In the genomic region with DNA sequence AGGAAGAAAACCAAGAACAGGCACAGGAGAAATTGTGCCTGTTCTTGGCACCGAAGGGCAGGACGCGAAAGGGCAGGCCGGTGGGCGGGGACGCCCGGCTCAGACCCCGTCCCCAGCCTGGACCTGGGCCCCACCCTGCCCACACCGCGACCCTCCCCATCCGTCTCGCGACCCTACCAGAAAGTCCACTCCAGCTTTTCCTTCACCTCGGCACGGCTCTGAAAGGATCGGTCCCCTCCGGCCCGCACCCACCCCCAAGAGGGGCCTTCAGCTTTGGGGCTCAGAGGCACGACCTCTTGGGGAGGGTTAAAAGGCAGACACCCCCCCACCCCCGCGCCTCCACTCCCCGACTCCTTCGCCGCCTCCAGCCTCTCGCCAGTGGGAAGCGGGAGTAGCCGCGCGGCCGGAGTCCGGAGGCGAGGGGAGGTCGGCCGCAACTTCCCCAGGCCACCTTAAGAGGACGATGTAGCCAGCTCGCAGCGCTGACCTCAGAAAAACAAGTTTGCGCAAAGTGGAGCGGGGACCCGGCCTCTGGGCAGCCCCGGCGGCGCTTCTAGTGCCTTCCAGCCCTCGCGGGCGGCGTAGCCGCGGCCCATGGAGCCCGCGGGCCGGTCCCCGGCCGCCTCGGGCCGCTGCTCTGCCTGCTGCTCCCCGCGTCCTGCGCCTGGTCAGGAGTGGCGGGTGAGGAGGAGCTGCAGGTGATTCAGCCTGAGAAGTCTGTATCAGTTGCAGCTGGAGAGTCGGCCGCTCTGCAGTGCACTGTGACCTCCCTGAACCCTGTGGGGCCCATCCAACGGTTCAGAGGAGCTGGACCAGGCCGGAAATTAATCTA, we compare ENCODE assay signal across 11 cellular contexts. TPM values are rescaled to one million over a fixed set of nuclear protein-coding genes. Genes with fewer than 3 reads are reported as not detected.
DNase-seq lines count a peak whose midpoint lies in the region; ATAC-seq and TF ChIP-seq lines count a peak whose summit lies in the region.
"Had no signal": no experiment of that assay in that cellular context is flagged by ENCODE, and none has a peak within 500 bp of the region (broad histone marks: within the 10 kb centered on the region; RNA-seq: fewer than 3 reads in every experiment).

No MANE protein-coding gene starts in this region.

- TF ChIP-seq EP300 in SK-N-SH (IDR thresholded peaks at IDR 0.05; ENCODE audit: borderline replicate concordance in 1 of 2, low read depth in 1 of 2, low read length in 1 of 2) = no peak

- no peak overlapping the region for H2BK12ac ChIP-seq in neuronal stem cell (ENCODE audit: low read length)

- H3F3A ChIP-seq in SK-N-SH (replicated peaks; ENCODE audit: insufficient read depth) = no peaks in the 10 kb centered on the region

- intact Hi-C loops in left cardiac atrium (cut with DNase I) = no loop called here

- H3K23ac ChIP-seq in neuronal stem cell (ENCODE audit: low read depth, low read length, poor library complexity) = peak overlapping the region; percentile 65

- H3K4me3 ChIP-seq in AG04449 (ENCODE audit: low read depth, low read length) (0 out of 2 replicates have a peak overlapping the region, but pooled peaks have one; percentile 1), neuronal stem cell (ENCODE audit: low read length in 2 of 2) (peak overlapping the region; percentile 50 to 74), SK-N-SH (ENCODE audit: low read depth in 2 of 2, low read length in 1 of 2) (no peak overlapping the region)

- TF ChIP-seq CTCF in AG04449 (IDR thresholded peaks at IDR 0.05; ENCODE audit: insufficient read depth, low read length, missing control alignments) (no peak), WTC11 (IDR thresholded peaks at IDR 0.05) (no peak), SK-N-SH (IDR thresholded peaks at IDR 0.05) (no peak)

- H3K79me1 ChIP-seq in neuronal stem cell (ENCODE audit: low read depth, low read length) = peaks cover 2% of the 10 kb centered on the region

- H4K91ac ChIP-seq in neuronal stem cell (ENCODE audit: low read depth, low read length, poor library complexity) = no peak overlapping the region

- no peaks in the 10 kb centered on the region for H3K36me3 Mint-ChIP-seq in WTC11
- H3K36me3 Mint-ChIP-seq: memory B cell had no signal

- H3K36me3 ChIP-seq in neuronal stem cell (replicated peaks in 1 of 2; ENCODE audit: control insufficient read depth in 2 of 2, insufficient read depth in 2 of 2, low read length in 2 of 2) = no peaks in the 10 kb centered on the region
- no peaks in the 10 kb centered on the region for H3K36me3 ChIP-seq in SK-N-SH (replicated peaks in 1 of 2; ENCODE audit: control insufficient read depth in 1 of 2, insufficient read depth in 2 of 2, low read length in 1 of 2)

- H3K18ac ChIP-seq in neuronal stem cell (ENCODE audit: low read length) = peak overlapping the region; percentile 89

- POLR2A ChIA-PET in AG04449 (lab: Yijun Ruan, JAX) = no interaction called here
- POLR2A ChIA-PET in WTC11 (lab: Charles Lee) = no interaction called here
- POLR2A ChIA-PET in SK-N-SH (lab: Yijun Ruan, JAX) = no interaction called here

- ATAC-seq in WTC11 = peak; percentile 78
- peak; percentile 63 to 74 for ATAC-seq in left cardiac atrium

- H3K9me3 ChIP-seq in neuronal stem cell (replicated peaks in 1 of 2; ENCODE audit: control insufficient read depth in 2 of 2, insufficient read depth in 1 of 2, low read depth in 1 of 2, low read length in 2 of 2) (peaks cover 2 to 11% of the 10 kb centered on the region in 2 donors), SK-N-SH (no peaks in the 10 kb centered on the region)

- no peak overlapping the region for H2BK5ac ChIP-seq in neuronal stem cell (ENCODE audit: low read length)

- peak overlapping the region; percentile 93 for H2AK5ac ChIP-seq in neuronal stem cell (ENCODE audit: low read depth, low read length)

- CTCF ChIA-PET in AG04449 (lab: Yijun Ruan, JAX) = interaction anchor here (1.2 to 2.7 kb wide), 2 partner anchors 32 to 57 kb away, joined by 3 to 9 read pairs; no protein-coding TSS in a partner anchor
- CTCF ChIA-PET in WTC11 (lab: Charles Lee) = interaction anchor here (0.6 to 2.3 kb wide), 16 partner anchors 8 to 1150 kb away, joined by 3 to 9 read pairs (median 5); partner anchors contain the start of genes GAL3ST1 and RNF215
- CTCF ChIA-PET in SK-N-SH (lab: Yijun Ruan, JAX) = interaction anchor here (1.7 kb wide), 1 partner anchor 97 kb away, joined by 4 read pairs; no protein-coding TSS in a partner anchor

- no peak overlapping the region for H2BK120ac ChIP-seq in neuronal stem cell (ENCODE audit: low read depth, low read length)

- no peak for DNase-seq in AG04449 (ENCODE audit: low read depth, low spot score)
- DNase-seq in WTC11 (ENCODE audit: low spot score) = peak; percentile 71
- DNase-seq in left cardiac atrium = no peak
- peak; percentile 24 for DNase-seq in neuronal stem cell (ENCODE audit: low spot score)
- no peak for DNase-seq in middle frontal gyrus (ENCODE audit: extremely low spot score, low spot score)
- no peak for DNase-seq in SK-N-SH
- DNase-seq in KBM-7 = no peak
- DNase-seq in foreskin melanocyte = no peak
- DNase-seq: NCI-H2227 treated with DMSO at 0.1 percent for 48 hours had no signal

- H4K20me1 ChIP-seq in SK-N-SH (ENCODE audit: insufficient read depth) = no peaks in the 10 kb centered on the region

- H3K4me1 ChIP-seq in neuronal stem cell (ENCODE audit: control insufficient read depth in 2 of 2, insufficient read depth in 1 of 2, low read depth in 1 of 2, low read length in 2 of 2) = peaks cover 6 to 7% of the 10 kb centered on the region in 2 donors
- peaks cover 0 to 7% of the 10 kb centered on the region in 2 experiments; a peak in 1 of 4 replicates for H3K4me1 ChIP-seq in SK-N-SH (ENCODE audit: control insufficient read depth in 1 of 2, insufficient read depth in 2 of 2, low read depth in 1 of 2, low read length in 1 of 2)

- H3K27me3 Mint-ChIP-seq in WTC11 (ENCODE audit: low read depth) = peaks cover 24% of the 10 kb centered on the region

- no peaks in the 10 kb centered on the region for H3K79me2 ChIP-seq in SK-N-SH (ENCODE audit: insufficient read depth)

- no peak for TF ChIP-seq RAD21 in SK-N-SH (IDR thresholded peaks at IDR 0.05; ENCODE audit: low read length)

- no peak overlapping the region for H2BK15ac ChIP-seq in neuronal stem cell (ENCODE audit: low read length)

- H2AFZ ChIP-seq in neuronal stem cell (ENCODE audit: low read length) (peak overlapping the region; percentile 78), SK-N-SH (ENCODE audit: low read depth) (no peak overlapping the region)

- H3K27me3 ChIP-seq in neuronal stem cell (ENCODE audit: control insufficient read depth in 3 of 3, insufficient read depth in 3 of 3, low read depth in 1 of 3, low read length in 3 of 3) (peaks cover 0 to 2% (median 0%) of the 10 kb centered on the region in 3 experiments), SK-N-SH (ENCODE audit: insufficient read depth) (no peaks in the 10 kb centered on the region)

- no peak overlapping the region for H3K27ac Mint-ChIP-seq in WTC11
- H3K27ac Mint-ChIP-seq: memory B cell had no signal

- H3K9ac ChIP-seq in neuronal stem cell (ENCODE audit: low read depth, low read length, poor library complexity) (peak overlapping the region; percentile 81), SK-N-SH (no peak overlapping the region)

- no peak overlapping the region for H4K8ac ChIP-seq in neuronal stem cell (ENCODE audit: low read depth, low read length)

- H3K4me3 Mint-ChIP-seq in WTC11 = peak overlapping the region; percentile 72
- H3K4me3 Mint-ChIP-seq: memory B cell had no signal

- H3K14ac ChIP-seq in neuronal stem cell (ENCODE audit: low read length) = no peak overlapping the region

- H3K27ac ChIP-seq in neuronal stem cell (replicated peaks; ENCODE audit: low read length) = no peak overlapping the region
- no peak overlapping the region for H3K27ac ChIP-seq in SK-N-SH (ENCODE audit: low read depth in 2 of 2, low read length in 1 of 2)
- H3K27ac ChIP-seq: C4-2B had no signal

- H3K9me2 ChIP-seq in SK-N-SH = no peaks in the 10 kb centered on the region

- no CpG with 5 or more reads among the region's 64 CpGs for WGBS in neuronal stem cell (ENCODE audit: extremely low coverage in 2 of 2, insufficient read length in 2 of 2, insufficient replicate concordance in 1 of 2), 2 donors
- 89% methylated on average over 45 of the region's 64 CpGs for WGBS in SK-N-SH (ENCODE audit: low lambda C conversion rate)

- no peak overlapping the region for H3K4ac ChIP-seq in neuronal stem cell (ENCODE audit: low read length)

- H3K4me2 ChIP-seq in neuronal stem cell (ENCODE audit: insufficient read depth, low read length, poor library complexity, severe bottlenecking) = peak overlapping the region; percentile 69
- no peak overlapping the region for H3K4me2 ChIP-seq in SK-N-SH

- H3K4me1 Mint-ChIP-seq in WTC11 = peaks cover 15% of the 10 kb centered on the region
- H3K4me1 Mint-ChIP-seq: memory B cell had no signal

- H3K9me3 Mint-ChIP-seq in WTC11 = no peaks in the 10 kb centered on the region
- H3K9me3 Mint-ChIP-seq: memory B cell had no signal

- in situ Hi-C loops in KBM-7 (cut with MboI; ENCODE audit: low pct_unique_long_range_greater_than_20kb, low sequenced_read_pairs) = no loop called here

RNA-seq across cellular contexts. Expression of gene SEC14L6, which starts 4.3 kb away (rescaled TPM):
- total RNA-seq in WTC11 (2021) (1.6 to 2.0 TPM (median 1.7 TPM) in 3 replicates), left cardiac atrium (under 1 TPM; 0.08 to 0.56 TPM)
- 1.6 TPM for polyA plus RNA-seq in neuronal stem cell (2013, experiment 1 of 2)
- polyA plus RNA-seq in neuronal stem cell (2013, experiment 2 of 2) = 1.8 TPM
- polyA plus RNA-seq in SK-N-SH (2012; rRNA removed) = not detected in 2 replicates
- not detected in 2 replicates for polyA plus RNA-seq in SK-N-SH (2012; cell fraction: cytosol; rRNA removed)
- polyA plus RNA-seq in SK-N-SH (2012; cell fraction: nucleus; rRNA removed) = not detected in 2 replicates

RNA-seq across cellular contexts. Expression of gene GAL3ST1, which starts 32.3 kb away (rescaled TPM):
- total RNA-seq in WTC11 (2021) = 11.0 to 11.6 TPM (median 11.2 TPM) in 3 replicates
- total RNA-seq in left cardiac atrium = under 1 TPM; 0.29 to 0.39 TPM
- 13.1 TPM for polyA plus RNA-seq in neuronal stem cell (2013, experiment 1 of 2)
- polyA plus RNA-seq in neuronal stem cell (2013, experiment 2 of 2) = 11.8 TPM
- 0.08 TPM in 1 of 2 replicates, not detected in the other for polyA plus RNA-seq in SK-N-SH (2012; rRNA removed)
- polyA plus RNA-seq in SK-N-SH (2012; cell fraction: cytosol; rRNA removed) = 0.01 TPM in 1 of 2 replicates, not detected in the other
- polyA plus RNA-seq in SK-N-SH (2012; cell fraction: nucleus; rRNA removed) = 0.29 and 0.31 TPM in 2 replicates

RNA-seq across cellular contexts. Expression of gene SEC14L4, which starts 36.7 kb away (rescaled TPM):
- 1.9 to 2.9 TPM (median 2.8 TPM) in 3 replicates for total RNA-seq in WTC11 (2021)
- total RNA-seq in left cardiac atrium = not detected
- polyA plus RNA-seq in neuronal stem cell (2013, experiment 1 of 2) = 0.46 TPM
- polyA plus RNA-seq in neuronal stem cell (2013, experiment 2 of 2) = 0.25 TPM
- polyA plus RNA-seq in SK-N-SH (2012; rRNA removed) = not detected in 2 replicates
- not detected in 2 replicates for polyA plus RNA-seq in SK-N-SH (2012; cell fraction: cytosol; rRNA removed)
- not detected in 2 replicates for polyA plus RNA-seq in SK-N-SH (2012; cell fraction: nucleus; rRNA removed)

RNA-seq across cellular contexts. Expression of gene PES1, which starts 49.5 kb away (rescaled TPM):
- total RNA-seq in WTC11 (2021) (108 to 128 TPM (median 109 TPM) in 3 replicates), left cardiac atrium (10 to 100 TPM; 23.0 to 38.9 TPM)
- polyA plus RNA-seq in neuronal stem cell (2013, experiment 1 of 2) = 42.0 TPM
- polyA plus RNA-seq in neuronal stem cell (2013, experiment 2 of 2) = 42.4 TPM
- polyA plus RNA-seq in SK-N-SH (2012; rRNA removed) = 109 and 119 TPM in 2 replicates
- 82.9 and 86.2 TPM in 2 replicates for polyA plus RNA-seq in SK-N-SH (2012; cell fraction: cytosol; rRNA removed)
- 119 and 123 TPM in 2 replicates for polyA plus RNA-seq in SK-N-SH (2012; cell fraction: nucleus; rRNA removed)

Comparison
In these comparisons a context has a peak if more than half of its experiments do, and no peak if none do; other contexts are left out.
1. DNase-seq: peak in WTC11 (single experiment) and neuronal stem cell (single experiment); none in AG04449 (single experiment), left cardiac atrium (single experiment), middle frontal gyrus (single experiment), SK-N-SH (single experiment), KBM-7 (single experiment) and foreskin melanocyte (single experiment).
2. H3K4me3 ChIP-seq: peak in AG04449 (single experiment) and neuronal stem cell (2 of 2); none in SK-N-SH (0 of 2).